Comparison of ENCODE assay signal across 11 cellular contexts in the genomic region with DNA sequence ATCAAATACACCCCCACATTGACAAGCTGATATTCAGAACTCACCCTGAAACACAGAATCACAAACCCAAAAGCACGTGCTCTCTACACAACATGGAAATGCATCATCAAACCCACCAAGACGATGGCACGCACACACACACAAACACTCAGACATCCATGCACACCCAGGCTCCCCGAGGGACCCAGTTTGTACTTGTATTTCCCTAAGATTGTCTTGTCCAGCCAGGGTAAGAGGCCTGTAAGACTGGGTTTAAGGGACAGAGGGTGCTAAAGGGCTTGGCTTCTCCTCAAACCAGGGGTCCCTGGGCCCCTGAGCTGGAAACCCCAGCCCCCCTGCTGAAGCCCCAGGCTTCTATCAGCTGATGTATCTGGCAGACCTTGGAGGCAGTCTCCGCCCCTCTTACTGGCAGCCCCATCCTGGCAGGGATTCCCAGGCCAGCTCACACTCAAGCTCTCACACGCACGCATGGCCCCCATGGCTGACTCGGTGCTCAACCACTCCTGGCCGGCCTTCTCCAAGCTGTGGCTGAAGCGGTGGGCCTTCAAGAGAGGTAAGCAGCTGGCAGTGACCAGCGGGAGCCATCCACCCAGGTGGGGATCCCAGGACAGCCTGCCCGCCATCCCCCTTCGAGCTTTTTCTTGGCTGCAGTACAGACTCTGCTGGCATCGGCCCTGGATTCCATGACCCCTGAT. TPM values are rescaled to one million over a fixed set of nuclear protein-coding genes. Genes with fewer than 3 reads are reported as not detected.
A peak's percentile ranks its signal among the peaks of the same experiment; 100 is the strongest.
DNase-seq lines count a peak whose midpoint lies in the region; ATAC-seq and TF ChIP-seq lines count a peak whose summit lies in the region.
"Had no signal": no experiment of that assay in that cellular context is flagged by ENCODE, and none has a peak within 500 bp of the region (broad histone marks: within the 10 kb centered on the region; RNA-seq: fewer than 3 reads in every experiment).

No MANE protein-coding gene starts in this region.

- CTCF ChIA-PET in activated CD4-positive, alpha-beta T cell treated with anti-CD3 and anti-CD28 coated beads for 36 hours (lab: Charles Lee) = interaction anchor here (0.6 to 2.0 kb wide), 14 partner anchors 10 to 469 kb away, joined by 3 to 18 read pairs (median 5); partner anchors contain the start of gene MCOLN1
- CTCF ChIA-PET in activated B cell treated with CpG ODN at 0.5 μM for 24 hours (lab: Charles Lee) = interaction anchor here (0.6 to 2.9 kb wide), 10 partner anchors 10 to 212 kb away, joined by 3 to 23 read pairs (median 11); no protein-coding TSS in a partner anchor

- no peaks in the 10 kb centered on the region for H3K79me2 ChIP-seq in smooth muscle cell (ENCODE audit: low read depth)

- H3K4me3 ChIP-seq in gastroesophageal sphincter = peak overlapping the region; percentile 35 to 38
- H3K4me3 ChIP-seq in stomach smooth muscle (ENCODE audit: low read length in 2 of 2) = peak overlapping the region; percentile 81 to 86
- H3K4me3 ChIP-seq in smooth muscle cell = no peak overlapping the region

- WGBS in gastroesophageal sphincter (ENCODE audit: low coverage in 1 of 2), 2 donors = 48 to 60% methylated on average over 3 to 4 of the region's 14 CpGs
- 81% methylated on average over 14 of the region's 14 CpGs for WGBS in smooth muscle cell (ENCODE audit: low lambda C conversion rate)

- H3K4me2 ChIP-seq in smooth muscle cell = no peak overlapping the region

- no peak for TF ChIP-seq EP300 in gastroesophageal sphincter (IDR thresholded peaks at IDR 0.05)

- H2AFZ ChIP-seq in smooth muscle cell (ENCODE audit: low read depth) = no peak overlapping the region

- H3K9me3 ChIP-seq in gastroesophageal sphincter = peaks cover 0 to 10% (median 0%) of the 10 kb centered on the region in 3 donors
- peaks cover 0 to 5% of the 10 kb centered on the region in 2 donors for H3K9me3 ChIP-seq in stomach smooth muscle (ENCODE audit: control insufficient read depth in 2 of 2, low read length in 2 of 2)
- no peaks in the 10 kb centered on the region for H3K9me3 ChIP-seq in smooth muscle cell (replicated peaks; ENCODE audit: low read depth)

- no peaks in the 10 kb centered on the region for H3K27me3 Mint-ChIP-seq in activated CD4-positive, alpha-beta T cell treated with anti-CD3 and anti-CD28 coated beads for 36 hours
- H3K27me3 Mint-ChIP-seq in activated B cell treated with CpG ODN at 0.5 μM for 24 hours = no peaks in the 10 kb centered on the region

- H3K36me3 ChIP-seq in gastroesophageal sphincter (no peaks in the 10 kb centered on the region), stomach smooth muscle (ENCODE audit: control insufficient read depth in 2 of 2, insufficient read depth in 2 of 2, low read length in 2 of 2) (peaks cover 0 to 5% of the 10 kb centered on the region in 2 donors), smooth muscle cell (ENCODE audit: low read depth) (no peaks in the 10 kb centered on the region)

- H3K9ac ChIP-seq in stomach smooth muscle (ENCODE audit: low read length in 2 of 2) (peak overlapping the region; percentile 82 to 87), smooth muscle cell (ENCODE audit: low read depth) (no peak overlapping the region)

- POLR2A ChIA-PET in activated CD4-positive, alpha-beta T cell treated with anti-CD3 and anti-CD28 coated beads for 36 hours (lab: Charles Lee) = no interaction called here
- POLR2A ChIA-PET in activated B cell treated with CpG ODN at 0.5 μM for 24 hours (lab: Charles Lee) = interaction anchor here (0.6 to 1.2 kb wide), 5 partner anchors 19 to 963 kb away, joined by 3 to 4 read pairs (median 3); no protein-coding TSS in a partner anchor

- H3K36me3 Mint-ChIP-seq in activated CD4-positive, alpha-beta T cell treated with anti-CD3 and anti-CD28 coated beads for 36 hours (ENCODE audit: low read depth) = peaks cover 37% of the 10 kb centered on the region
- H3K36me3 Mint-ChIP-seq in activated B cell treated with CpG ODN at 0.5 μM for 24 hours (ENCODE audit: low read depth) = peaks cover 75% of the 10 kb centered on the region

- peak overlapping the region; percentile 90 for H3K27ac Mint-ChIP-seq in activated CD4-positive, alpha-beta T cell treated with anti-CD3 and anti-CD28 coated beads for 36 hours
- H3K27ac Mint-ChIP-seq in activated B cell treated with CpG ODN at 0.5 μM for 24 hours = peak overlapping the region; percentile 86
- H3K27ac Mint-ChIP-seq: progenitor cell of endocrine pancreas had no signal

- TF ChIP-seq CTCF in activated B cell treated with CpG ODN at 0.5 μM for 24 hours (IDR thresholded peaks at IDR 0.05) (no peak), gastroesophageal sphincter (IDR thresholded peaks at IDR 0.05) (no peak), smooth muscle cell (IDR thresholded peaks at IDR 0.05; ENCODE audit: borderline replicate concordance, insufficient read depth, poor library complexity, severe bottlenecking) (no peak)

- H3F3A ChIP-seq in smooth muscle cell (ENCODE audit: low read depth) = no peaks in the 10 kb centered on the region

- H3K27ac ChIP-seq in gastroesophageal sphincter = peak overlapping the region in 3 of 4 donors; percentile 37 to 49 (median 38)
- peak overlapping the region; percentile 90 for H3K27ac ChIP-seq in stomach smooth muscle (ENCODE audit: low read length)
- no peak overlapping the region for H3K27ac ChIP-seq in smooth muscle cell (ENCODE audit: low read depth)

- H4K20me1 ChIP-seq in smooth muscle cell (ENCODE audit: low read depth) = no peaks in the 10 kb centered on the region

- no peak for TF ChIP-seq POLR2A in gastroesophageal sphincter (IDR thresholded peaks at IDR 0.05)

- peaks cover 0 to 4% (median 0%) of the 10 kb centered on the region in 3 donors for H3K4me1 ChIP-seq in gastroesophageal sphincter
- peaks cover 29% of the 10 kb centered on the region for H3K4me1 ChIP-seq in stomach smooth muscle (ENCODE audit: control insufficient read depth, insufficient read depth, low read length)
- no peaks in the 10 kb centered on the region for H3K4me1 ChIP-seq in smooth muscle cell (ENCODE audit: low read depth)

- DNase-seq in activated CD4-positive, alpha-beta T cell treated with anti-CD3 and anti-CD28 coated beads for 36 hours = peak; percentile 7
- no peak for DNase-seq in activated CD4-positive, alpha-beta T cell treated with anti-CD3 and anti-CD28 coated beads, Interleukin-2, amount 50 U/mL, for 48 hours
- DNase-seq in activated B cell treated with CpG ODN at 0.5 μM for 24 hours (no peak), NCI-H345 (lab: John Stamatoyannopoulos, UW) (no peak), smooth muscle cell (lab: John Stamatoyannopoulos, UW; ENCODE audit: unreplicated experiment) (no peak)
- DNase-seq in stimulated activated CD8-positive, alpha-beta memory T cell treated with anti-CD3 and anti-CD28 coated beads, Interleukin-4, amount 100 ng/mL, for 48 hours = no peak
- DNase-seq: left ventricle myocardium superior, NCI-H526 treated with DMSO at 0.1 percent for 48 hours had no signal

- intact Hi-C loops in activated CD4-positive, alpha-beta T cell treated with anti-CD3 and anti-CD28 coated beads for 36 hours (cut with DNase I, micrococcal nuclease) = loop anchor here (2.0 to 10.0 kb wide), 2 partner anchors 180 to 214 kb away; partner anchors contain the start of gene PNPLA6 (in 1 of the 2)
- intact Hi-C loops in activated B cell treated with CpG ODN at 0.5 μM for 24 hours (cut with micrococcal nuclease) = loop anchor here (10.0 kb wide), 1 partner anchor 320 kb away; the partner anchor contains the start of gene MCEMP1

- peaks cover 63% of the 10 kb centered on the region for H3K4me1 Mint-ChIP-seq in activated CD4-positive, alpha-beta T cell treated with anti-CD3 and anti-CD28 coated beads for 36 hours
- peaks cover 82% of the 10 kb centered on the region for H3K4me1 Mint-ChIP-seq in activated B cell treated with CpG ODN at 0.5 μM for 24 hours

- ATAC-seq in activated CD4-positive, alpha-beta T cell treated with anti-CD3 and anti-CD28 coated beads for 36 hours = no peak
- ATAC-seq in activated B cell treated with CpG ODN at 0.5 μM for 24 hours (ENCODE audit: low read depth) = no peak
- peak; percentile 44 for ATAC-seq in gastroesophageal sphincter

- H3K9me3 Mint-ChIP-seq in activated CD4-positive, alpha-beta T cell treated with anti-CD3 and anti-CD28 coated beads for 36 hours (ENCODE audit: low read depth) = peaks cover 7% of the 10 kb centered on the region
- H3K9me3 Mint-ChIP-seq in activated B cell treated with CpG ODN at 0.5 μM for 24 hours = peaks cover 5% of the 10 kb centered on the region

- no peak overlapping the region for H3K4me3 Mint-ChIP-seq in activated CD4-positive, alpha-beta T cell treated with anti-CD3 and anti-CD28 coated beads for 36 hours
- H3K4me3 Mint-ChIP-seq in activated B cell treated with CpG ODN at 0.5 μM for 24 hours = peak overlapping the region; percentile 41

- H3K27me3 ChIP-seq in gastroesophageal sphincter (peaks cover 4% of the 10 kb centered on the region), stomach smooth muscle (ENCODE audit: control insufficient read depth in 1 of 2, insufficient read depth in 2 of 2, low read length in 2 of 2) (no peaks in the 10 kb centered on the region), smooth muscle cell (ENCODE audit: low read depth) (no peaks in the 10 kb centered on the region)

RNA-seq across cellular contexts. Expression of gene ARHGEF18, which starts 6.6 kb away (rescaled TPM):
- total RNA-seq in activated CD4-positive, alpha-beta T cell treated with anti-CD3 and anti-CD28 coated beads for 36 hours = 10 to 100 TPM; 36.6 to 39.3 TPM
- total RNA-seq in activated B cell treated with CpG ODN at 0.5 μM for 24 hours = 45.8 and 51.9 TPM in 2 replicates
- 10 to 100 TPM; 21.3 to 45.2 (median 30.4) TPM for total RNA-seq in gastroesophageal sphincter
- 18.0 and 24.0 TPM in 2 replicates for total RNA-seq in smooth muscle cell
- polyA plus RNA-seq in smooth muscle cell = 18.8 and 26.0 TPM in 2 replicates
